In genomic region chr6:26597389-26597766, GRCh38 we compare ENCODE assay signal across 1 cellular context.
TF ChIP-seq lines count a peak whose summit lies in the region.

No MANE protein-coding gene starts in this region.

TF ChIP-seq in WTC11, 78 proteins besides CTCF, POLR2A, EP300 and RAD21 (continued from another document):
- TF ChIP-seq PREB (CRISPR knock-in tag; IDR thresholded peaks at IDR 0.05; ENCODE audit: borderline replicate concordance) (no peak), EMX1 (CRISPR knock-in tag; IDR thresholded peaks at IDR 0.05) (no peak), STAT6 (CRISPR knock-in tag; conservative IDR thresholded peaks at IDR 0.05; ENCODE audit: low read depth) (no peak), PRDM15 (CRISPR knock-in tag; IDR thresholded peaks at IDR 0.05) (no peak), E2F4 (CRISPR knock-in tag; IDR thresholded peaks at IDR 0.05; ENCODE audit: borderline replicate concordance, low read depth) (no peak)
